Comparison of ENCODE assay signal across 1 cellular context in genomic region chr5:14830210-14831005, GRCh38.
A peak's percentile ranks its signal among the peaks of the same experiment; 100 is the strongest.
TF ChIP-seq lines count a peak whose summit lies in the region.

No MANE protein-coding gene starts in this region.

TF ChIP-seq in HEK293, 187 proteins besides CTCF, POLR2A, EP300 and RAD21 (continued from another document):
- no peak for TF ChIP-seq ZNF692 (tag by site-specific recombination; IDR thresholded peaks at IDR 0.05)
- TF ChIP-seq ZNF24 (tag by site-specific recombination; IDR thresholded peaks at IDR 0.05): no peak
- no peak for TF ChIP-seq KLF7 (tag by site-specific recombination; IDR thresholded peaks at IDR 0.05; ENCODE audit: borderline replicate concordance)
- TF ChIP-seq ELK4 (IDR thresholded peaks at IDR 0.05; ENCODE audit: borderline replicate concordance, low read depth, low read length): no peak
- TF ChIP-seq ZNF776 (tag by site-specific recombination; IDR thresholded peaks at IDR 0.05; ENCODE audit: borderline replicate concordance): no peak
- no peak for TF ChIP-seq ZNF596 (tag by site-specific recombination; IDR thresholded peaks at IDR 0.05)
- TF ChIP-seq GLIS1 (tag by site-specific recombination; IDR thresholded peaks at IDR 0.05): peak; percentile 77
- no peak for TF ChIP-seq ZNF558 (tag by site-specific recombination; IDR thresholded peaks at IDR 0.05)
- no peak for TF ChIP-seq ZNF433 (tag by site-specific recombination; IDR thresholded peaks at IDR 0.05; ENCODE audit: low read depth)
- no peak for TF ChIP-seq ZNF843 (tag by site-specific recombination; IDR thresholded peaks at IDR 0.05)
- TF ChIP-seq ZNF133 (tag by site-specific recombination; IDR thresholded peaks at IDR 0.05): no peak
- no peak for TF ChIP-seq ZNF26 (tag by site-specific recombination; IDR thresholded peaks at IDR 0.05)
- no peak for TF ChIP-seq ZNF654 (tag by site-specific recombination; IDR thresholded peaks at IDR 0.05; ENCODE audit: low read depth)
- no peak for TF ChIP-seq ZNF335 (tag by site-specific recombination; conservative IDR thresholded peaks at IDR 0.05)
- TF ChIP-seq PRDM6 (tag by site-specific recombination; IDR thresholded peaks at IDR 0.05): no peak
- no peak for TF ChIP-seq ZNF510 (tag by site-specific recombination; IDR thresholded peaks at IDR 0.05; ENCODE audit: insufficient replicate concordance)
- TF ChIP-seq SETDB1 (IDR thresholded peaks at IDR 0.05; ENCODE audit: insufficient read length, low read length): no peak
- no peak for TF ChIP-seq ZNF530 (tag by site-specific recombination; IDR thresholded peaks at IDR 0.05; ENCODE audit: low read depth)
- TF ChIP-seq ZNF121 (tag by site-specific recombination; IDR thresholded peaks at IDR 0.05): no peak
- no peak for TF ChIP-seq ZNF311 (tag by site-specific recombination; IDR thresholded peaks at IDR 0.05; ENCODE audit: borderline replicate concordance)
- no peak for TF ChIP-seq ZSCAN5A (tag by site-specific recombination; IDR thresholded peaks at IDR 0.05)
- no peak for TF ChIP-seq ZNF549 (tag by site-specific recombination; IDR thresholded peaks at IDR 0.05)
- TF ChIP-seq RBAK (tag by site-specific recombination; IDR thresholded peaks at IDR 0.05): no peak
- TF ChIP-seq SALL2 (tag by site-specific recombination; IDR thresholded peaks at IDR 0.05; ENCODE audit: borderline replicate concordance): no peak
- peak; percentile 81 for TF ChIP-seq ZSCAN4 (tag by site-specific recombination; IDR thresholded peaks at IDR 0.05)
- TF ChIP-seq ZFHX2 (tag by site-specific recombination; conservative IDR thresholded peaks at IDR 0.05): peak; percentile 90
- no peak for TF ChIP-seq ZNF701 (tag by site-specific recombination; IDR thresholded peaks at IDR 0.05)
- peak; percentile 93 for TF ChIP-seq EGR2 (tag by site-specific recombination; IDR thresholded peaks at IDR 0.05; ENCODE audit: low read depth)
- no peak for TF ChIP-seq ZNF544 (tag by site-specific recombination; IDR thresholded peaks at IDR 0.05)
- TF ChIP-seq ZNF280D (tag by site-specific recombination; IDR thresholded peaks at IDR 0.05): no peak
- TF ChIP-seq ZNF560 (tag by site-specific recombination; IDR thresholded peaks at IDR 0.05; ENCODE audit: borderline replicate concordance): no peak
